In genomic region chr16:138049-138417, GRCh38 we compare ENCODE assay signal across 8 cellular contexts. TPM values are rescaled to one million over a fixed set of nuclear protein-coding genes. Genes with fewer than 3 reads are reported as not detected.
DNase-seq lines count a peak whose midpoint lies in the region; ATAC-seq, FAIRE-seq and TF ChIP-seq lines count a peak whose summit lies in the region.

No MANE protein-coding gene starts in this region.

- H3K9me3 ChIP-seq in endothelial cell of umbilical vein (replicated peaks; ENCODE audit: control insufficient read depth, insufficient read depth, low read length) = no peaks in the 10 kb centered on the region

- ATAC-seq in naive thymus-derived CD8-positive, alpha-beta T cell = peak; percentile 35 to 43
- no peak for ATAC-seq in HG03457 (IDR thresholded peaks at IDR 0.05; ENCODE audit: unreplicated experiment)

- H3K9me3 Mint-ChIP-seq in activated CD4-positive, alpha-beta memory T cell treated with anti-CD3 and anti-CD28 coated beads, Interleukin-2, amount 10 ng/mL, durations not matched to agents 7 days and 5 days = no peaks in the 10 kb centered on the region
- no peaks in the 10 kb centered on the region for H3K9me3 Mint-ChIP-seq in naive thymus-derived CD8-positive, alpha-beta T cell

- H3K4me2 ChIP-seq in endothelial cell of umbilical vein (ENCODE audit: insufficient read depth, low read length) = peak overlapping the region; percentile 40

- intact Hi-C loops in endothelial cell of umbilical vein (cut with micrococcal nuclease) = no loop called here

- H3K9ac ChIP-seq in endothelial cell of umbilical vein (replicated peaks; ENCODE audit: extremely low read depth, insufficient read depth, low read length) = peak overlapping the region; percentile 59

- H3K27ac ChIP-seq in endothelial cell of umbilical vein (ENCODE audit: insufficient read depth, low read depth, low read length) = peak overlapping the region; percentile 2

- CTCF ChIA-PET in activated CD4-positive, alpha-beta memory T cell treated with anti-CD3 and anti-CD28 coated beads, Interleukin-2, amount 10 ng/mL, durations not matched to agents 7 days and 5 days (lab: Charles Lee) = no interaction called here
- CTCF ChIA-PET in endothelial cell of umbilical vein (lab: Charles Lee) = interaction anchor here (1.0 to 2.6 kb wide), 4 partner anchors 19 to 72 kb away, joined by 3 to 16 read pairs (median 4); no protein-coding TSS in a partner anchor

- H2AFZ ChIP-seq in endothelial cell of umbilical vein (ENCODE audit: low read depth, low read length) = peak overlapping the region; percentile 52

- no peak for FAIRE-seq in endothelial cell of umbilical vein (lab: Jason Lieb, UNC)

- no peak for TF ChIP-seq CTCF in endothelial cell of umbilical vein (IDR thresholded peaks at IDR 0.05; ENCODE audit: extremely low read depth in 1 of 2, insufficient read depth in 1 of 2, low read depth in 1 of 2, low read length in 2 of 2)

- DNase-seq in activated gamma-delta T cell treated with Interleukin-2 at 50 U/mL for 16 hours (peak; percentile 19), activated gamma-delta T cell (lab: John Stamatoyannopoulos, UW) (no peak), endothelial cell of umbilical vein (ENCODE audit: low read depth, low spot score) (peak; percentile 18), ureter (ENCODE audit: low spot score) (peak; percentile 51), NCI-H524 treated with DMSO at 0.1 percent for 48 hours (lab: John Stamatoyannopoulos, UW) (no peak)
- peak; percentile 41 for DNase-seq in activated CD4-positive, alpha-beta memory T cell treated with anti-CD3 and anti-CD28 coated beads, Interleukin-2, amount 10 ng/mL, durations not matched to agents 7 days and 5 days
- DNase-seq in naive thymus-derived CD8-positive, alpha-beta T cell = peak in 8 of 10 donors; percentile 8 to 41 (median 28)

- peak overlapping the region; percentile 75 for H3K4me3 Mint-ChIP-seq in activated CD4-positive, alpha-beta memory T cell treated with anti-CD3 and anti-CD28 coated beads, Interleukin-2, amount 10 ng/mL, durations not matched to agents 7 days and 5 days
- peak overlapping the region; percentile 75 to 89 (median 86) for H3K4me3 Mint-ChIP-seq in naive thymus-derived CD8-positive, alpha-beta T cell

- BruUV-seq in endothelial cell of umbilical vein (replicated peaks; lab: Mats Ljungman, UMichigan) = no TSS peak

- peaks cover 2% of the 10 kb centered on the region for H3K27me3 Mint-ChIP-seq in activated CD4-positive, alpha-beta memory T cell treated with anti-CD3 and anti-CD28 coated beads, Interleukin-2, amount 10 ng/mL, durations not matched to agents 7 days and 5 days
- H3K27me3 Mint-ChIP-seq in naive thymus-derived CD8-positive, alpha-beta T cell = no peaks in the 10 kb centered on the region

- no peaks in the 10 kb centered on the region for H3K27me3 ChIP-seq in endothelial cell of umbilical vein (ENCODE audit: control insufficient read depth in 2 of 2, insufficient read depth in 2 of 2, low read length in 2 of 2)

- H3K36me3 Mint-ChIP-seq in activated CD4-positive, alpha-beta memory T cell treated with anti-CD3 and anti-CD28 coated beads, Interleukin-2, amount 10 ng/mL, durations not matched to agents 7 days and 5 days (ENCODE audit: low read depth) = peaks cover 6% of the 10 kb centered on the region
- H3K36me3 Mint-ChIP-seq in naive thymus-derived CD8-positive, alpha-beta T cell = peaks cover 0 to 7% (median 0%) of the 10 kb centered on the region in 3 donors

- no peaks in the 10 kb centered on the region for H4K20me1 ChIP-seq in endothelial cell of umbilical vein (replicated peaks; ENCODE audit: control insufficient read depth, extremely low read depth, insufficient read depth, low read length)

- no peaks in the 10 kb centered on the region for H3K36me3 ChIP-seq in endothelial cell of umbilical vein (ENCODE audit: control insufficient read depth in 2 of 2, extremely low read depth in 1 of 2, insufficient read depth in 2 of 2, low read length in 2 of 2)

- dilution Hi-C loops in endothelial cell of umbilical vein (cut with MboI; ENCODE audit: extremely low pct_ligation_motif_present, low sequenced_read_pairs) = no loop called here

- H3K4me3 ChIP-seq in endothelial cell of umbilical vein (replicated peaks in 1 of 3; ENCODE audit: insufficient read depth in 1 of 3, low read depth in 1 of 3, low read length in 3 of 3) = peak overlapping the region; percentile 47 to 79 (median 65)

- peaks cover 32% of the 10 kb centered on the region for H3K4me1 Mint-ChIP-seq in activated CD4-positive, alpha-beta memory T cell treated with anti-CD3 and anti-CD28 coated beads, Interleukin-2, amount 10 ng/mL, durations not matched to agents 7 days and 5 days
- peaks cover 11 to 28% (median 24%) of the 10 kb centered on the region in 4 donors for H3K4me1 Mint-ChIP-seq in naive thymus-derived CD8-positive, alpha-beta T cell

- H3K27ac Mint-ChIP-seq in activated CD4-positive, alpha-beta memory T cell treated with anti-CD3 and anti-CD28 coated beads, Interleukin-2, amount 10 ng/mL, durations not matched to agents 7 days and 5 days = peak overlapping the region; percentile 69
- H3K27ac Mint-ChIP-seq in naive thymus-derived CD8-positive, alpha-beta T cell = peak overlapping the region in 8 of 10 donors; percentile 8 to 94 (median 76)

- no peaks in the 10 kb centered on the region for H3K9me1 ChIP-seq in endothelial cell of umbilical vein (replicated peaks; ENCODE audit: control insufficient read depth, extremely low read depth, insufficient read depth, low read length)

- peaks cover 20% of the 10 kb centered on the region for H3K79me2 ChIP-seq in endothelial cell of umbilical vein (ENCODE audit: control insufficient read depth, insufficient read depth, low read length)

- POLR2A ChIA-PET in activated CD4-positive, alpha-beta memory T cell treated with anti-CD3 and anti-CD28 coated beads, Interleukin-2, amount 10 ng/mL, durations not matched to agents 7 days and 5 days (lab: Charles Lee) = no interaction called here
- POLR2A ChIA-PET in endothelial cell of umbilical vein (lab: Charles Lee) = no interaction called here
- POLR2A ChIA-PET in naive thymus-derived CD8-positive, alpha-beta T cell (lab: Charles Lee) = interaction anchor here (1.2 to 1.3 kb wide), 2 partner anchors 13 to 43 kb away, joined by 3 to 6 read pairs; partner anchors contain the start of gene HBQ1

- H3K4me1 ChIP-seq in endothelial cell of umbilical vein (ENCODE audit: control insufficient read depth, extremely low read depth, insufficient read depth, low read length) = peaks cover 3% of the 10 kb centered on the region

- no peak for TF ChIP-seq POLR2A in endothelial cell of umbilical vein (IDR thresholded peaks at IDR 0.05; ENCODE audit: low read depth, low read length)

RNA-seq across cellular contexts. Expression of gene NPRL3, which starts 0.4 kb away (rescaled TPM):
- 10 to 100 TPM; 31.9 to 33.4 TPM for total RNA-seq in activated CD4-positive, alpha-beta memory T cell treated with anti-CD3 and anti-CD28 coated beads, Interleukin-2, amount 10 ng/mL, durations not matched to agents 7 days and 5 days
- total RNA-seq in endothelial cell of umbilical vein (36.3 and 40.4 TPM in 2 replicates), ureter (42.5 TPM)
- 19.3 and 22.4 TPM in 2 replicates for polyA plus RNA-seq in endothelial cell of umbilical vein
- polyA plus RNA-seq in endothelial cell of umbilical vein (2011; cell fraction: cytosol; rRNA removed) = 23.5 and 25.6 TPM in 2 replicates
- 41.0 and 49.7 TPM in 2 replicates for polyA plus RNA-seq in endothelial cell of umbilical vein (2011; cell fraction: nucleus; rRNA removed)
- 38.5 and 53.1 TPM in 2 replicates for polyA plus RNA-seq in endothelial cell of umbilical vein (2012)
- polyA minus RNA-seq in endothelial cell of umbilical vein = 19.3 and 21.5 TPM in 2 replicates
- polyA minus RNA-seq in endothelial cell of umbilical vein (2011; cell fraction: cytosol; rRNA and poly(A)+ RNA removed) = 16.2 TPM
- 24.2 and 28.7 TPM in 2 replicates for polyA minus RNA-seq in endothelial cell of umbilical vein (2011; cell fraction: nucleus; rRNA and poly(A)+ RNA removed)
- total RNA-seq in naive thymus-derived CD8-positive, alpha-beta T cell = 10 to 100 TPM; 40.7 to 41.3 TPM
- 10 to 100 TPM in 2 of 3 donors, 1 to 10 TPM in 1; 5.9 to 16.2 (median 13.1) TPM for polyA plus RNA-seq in naive thymus-derived CD8-positive, alpha-beta T cell

RNA-seq across cellular contexts. Expression of gene HBZ, which starts 14.4 kb away (rescaled TPM):
- not detected for total RNA-seq in activated CD4-positive, alpha-beta memory T cell treated with anti-CD3 and anti-CD28 coated beads, Interleukin-2, amount 10 ng/mL, durations not matched to agents 7 days and 5 days
- total RNA-seq in endothelial cell of umbilical vein (not detected in 2 replicates), ureter (not detected)
- polyA plus RNA-seq in endothelial cell of umbilical vein = not detected in 2 replicates
- polyA plus RNA-seq in endothelial cell of umbilical vein (2011; cell fraction: cytosol; rRNA removed) = not detected in 2 replicates
- not detected in 2 replicates for polyA plus RNA-seq in endothelial cell of umbilical vein (2011; cell fraction: nucleus; rRNA removed)
- polyA plus RNA-seq in endothelial cell of umbilical vein (2012) = not detected in 2 replicates
- polyA minus RNA-seq in endothelial cell of umbilical vein = 6.1 and 13.1 TPM in 2 replicates
- not detected for polyA minus RNA-seq in endothelial cell of umbilical vein (2011; cell fraction: cytosol; rRNA and poly(A)+ RNA removed)
- polyA minus RNA-seq in endothelial cell of umbilical vein (2011; cell fraction: nucleus; rRNA and poly(A)+ RNA removed) = not detected in 2 replicates
- total RNA-seq in naive thymus-derived CD8-positive, alpha-beta T cell = not detected
- not detected for polyA plus RNA-seq in naive thymus-derived CD8-positive, alpha-beta T cell

RNA-seq across cellular contexts. Expression of gene HBM, which starts 27.7 kb away (rescaled TPM):
- not detected for total RNA-seq in activated CD4-positive, alpha-beta memory T cell treated with anti-CD3 and anti-CD28 coated beads, Interleukin-2, amount 10 ng/mL, durations not matched to agents 7 days and 5 days
- total RNA-seq in endothelial cell of umbilical vein = not detected in 2 replicates
- not detected in 2 replicates for polyA plus RNA-seq in endothelial cell of umbilical vein
- not detected in 2 replicates for polyA plus RNA-seq in endothelial cell of umbilical vein (2011; cell fraction: cytosol; rRNA removed)
- not detected in 2 replicates for polyA plus RNA-seq in endothelial cell of umbilical vein (2011; cell fraction: nucleus; rRNA removed)
- not detected in 2 replicates for polyA plus RNA-seq in endothelial cell of umbilical vein (2012)
- polyA minus RNA-seq in endothelial cell of umbilical vein = not detected in 2 replicates
- not detected for polyA minus RNA-seq in endothelial cell of umbilical vein (2011; cell fraction: cytosol; rRNA and poly(A)+ RNA removed)
- polyA minus RNA-seq in endothelial cell of umbilical vein (2011; cell fraction: nucleus; rRNA and poly(A)+ RNA removed) = not detected in 2 replicates
- not detected for total RNA-seq in naive thymus-derived CD8-positive, alpha-beta T cell
- not detected for polyA plus RNA-seq in naive thymus-derived CD8-positive, alpha-beta T cell
- not detected for total RNA-seq in ureter

RNA-seq across cellular contexts. Expression of gene HBA2, which starts 34.6 kb away (rescaled TPM):
- total RNA-seq in activated CD4-positive, alpha-beta memory T cell treated with anti-CD3 and anti-CD28 coated beads, Interleukin-2, amount 10 ng/mL, durations not matched to agents 7 days and 5 days = not detected
- total RNA-seq in endothelial cell of umbilical vein (not detected in 2 replicates), ureter (88.0 TPM)
- not detected in 2 replicates for polyA plus RNA-seq in endothelial cell of umbilical vein
- 0.27 TPM in 1 of 2 replicates, not detected in the other for polyA plus RNA-seq in endothelial cell of umbilical vein (2011; cell fraction: cytosol; rRNA removed)
- 0.57 TPM in 1 of 2 replicates, not detected in the other for polyA plus RNA-seq in endothelial cell of umbilical vein (2011; cell fraction: nucleus; rRNA removed)
- not detected in 2 replicates for polyA plus RNA-seq in endothelial cell of umbilical vein (2012)
- polyA minus RNA-seq in endothelial cell of umbilical vein = 16.8 and 19.2 TPM in 2 replicates
- 6.0 TPM for polyA minus RNA-seq in endothelial cell of umbilical vein (2011; cell fraction: cytosol; rRNA and poly(A)+ RNA removed)
- not detected in 2 replicates for polyA minus RNA-seq in endothelial cell of umbilical vein (2011; cell fraction: nucleus; rRNA and poly(A)+ RNA removed)
- total RNA-seq in naive thymus-derived CD8-positive, alpha-beta T cell = not detected
- polyA plus RNA-seq in naive thymus-derived CD8-positive, alpha-beta T cell = 1 to 10 TPM in 1 of 3 donors, under 1 TPM in 1, not detected in 1; 0.89 to 8.6 TPM

RNA-seq across cellular contexts. Expression of gene HBA1, which starts 38.4 kb away (rescaled TPM):
- not detected for total RNA-seq in activated CD4-positive, alpha-beta memory T cell treated with anti-CD3 and anti-CD28 coated beads, Interleukin-2, amount 10 ng/mL, durations not matched to agents 7 days and 5 days
- total RNA-seq in endothelial cell of umbilical vein (not detected in 2 replicates), ureter (82.1 TPM)
- polyA plus RNA-seq in endothelial cell of umbilical vein = not detected in 2 replicates
- polyA plus RNA-seq in endothelial cell of umbilical vein (2011; cell fraction: cytosol; rRNA removed) = not detected in 2 replicates
- not detected in 2 replicates for polyA plus RNA-seq in endothelial cell of umbilical vein (2011; cell fraction: nucleus; rRNA removed)
- not detected in 2 replicates for polyA plus RNA-seq in endothelial cell of umbilical vein (2012)
- 19.6 and 37.6 TPM in 2 replicates for polyA minus RNA-seq in endothelial cell of umbilical vein
- 3.6 TPM for polyA minus RNA-seq in endothelial cell of umbilical vein (2011; cell fraction: cytosol; rRNA and poly(A)+ RNA removed)
- polyA minus RNA-seq in endothelial cell of umbilical vein (2011; cell fraction: nucleus; rRNA and poly(A)+ RNA removed) = not detected in 2 replicates
- total RNA-seq in naive thymus-derived CD8-positive, alpha-beta T cell = not detected
- 1 to 10 TPM in 1 of 3 donors, not detected in 2; 1.7 TPM for polyA plus RNA-seq in naive thymus-derived CD8-positive, alpha-beta T cell

Comparison
In these comparisons a context has a peak if more than half of its experiments do, and no peak if none do; other contexts are left out.
1. DNase-seq: peak in activated gamma-delta T cell treated with Interleukin-2 at 50 U/mL for 16 hours (single experiment), activated CD4-positive, alpha-beta memory T cell treated with anti-CD3 and anti-CD28 coated beads, Interleukin-2, amount 10 ng/mL, durations not matched to agents 7 days and 5 days (single experiment), endothelial cell of umbilical vein (single experiment), naive thymus-derived CD8-positive, alpha-beta T cell (8 of 10) and ureter (single experiment); none in activated gamma-delta T cell (single experiment) and NCI-H524 treated with DMSO at 0.1 percent for 48 hours (single experiment).